Comparison of ENCODE assay signal across 14 cellular contexts in genomic region chr4:169253904-169254303, GRCh38. TPM values are rescaled to one million over a fixed set of nuclear protein-coding genes. Genes with fewer than 3 reads are reported as not detected.
DNase-seq lines count a peak whose midpoint lies in the region; ATAC-seq and TF ChIP-seq lines count a peak whose summit lies in the region.
"Had no signal": no experiment of that assay in that cellular context is flagged by ENCODE, and none has a peak within 500 bp of the region (broad histone marks: within the 10 kb centered on the region; RNA-seq: fewer than 3 reads in every experiment).

No MANE protein-coding gene starts in this region.

- DNase-seq in Caco-2: no peak
- DNase-seq in colonic mucosa: no peak
- DNase-seq in osteoblast (ENCODE audit: insufficient read length, low spot score, missing footprints): no peak
- DNase-seq in HPDE6-E6E7 (ENCODE audit: extremely low spot score): no peak
- DNase-seq: activated T-cell treated with anti-CD3 and anti-CD28 coated beads for 4 hours; NCI-H345; nephron progenitor cell; stimulated activated CD4-positive, alpha-beta T cell treated with anti-CD3 and anti-CD28 coated beads, Interleukin-15, amount 100 ng/mL, for 24 hours had no signal

- peaks cover 4% of the 10 kb centered on the region for H3K36me3 Mint-ChIP-seq in Caco-2 (ENCODE audit: insufficient read depth, unreplicated experiment)

- peak overlapping the region; percentile 43 for H3K27ac Mint-ChIP-seq in Caco-2 (ENCODE audit: unreplicated experiment)
- H3K27ac Mint-ChIP-seq: nephron progenitor cell had no signal

- H3K9me3 Mint-ChIP-seq in Caco-2 (ENCODE audit: unreplicated experiment): no peaks in the 10 kb centered on the region

- ATAC-seq in HG02588 (IDR thresholded peaks at IDR 0.05; ENCODE audit: unreplicated experiment) (no peak), GM18858 (IDR thresholded peaks at IDR 0.05; ENCODE audit: unreplicated experiment) (no peak), HG02884 (IDR thresholded peaks at IDR 0.05; ENCODE audit: unreplicated experiment) (no peak)

- H3K4me2 ChIP-seq in osteoblast (ENCODE audit: insufficient read depth, low read length): peak overlapping the region; percentile 59

- H4K20me1 ChIP-seq in osteoblast (ENCODE audit: insufficient read depth, low read length): peaks cover 74% of the 10 kb centered on the region

- TF ChIP-seq EP300 in Ishikawa (IDR thresholded peaks at IDR 0.05; ENCODE audit: borderline replicate concordance): no peak

- CTCF ChIA-PET in Caco-2 (lab: Charles Lee): interaction anchor here (0.6 kb wide), 1 partner anchor 236 kb away, joined by 3 read pairs; no protein-coding TSS in a partner anchor

- H3K4me1 Mint-ChIP-seq in Caco-2 (ENCODE audit: low read depth, unreplicated experiment): peaks cover 73% of the 10 kb centered on the region

- H3K27ac ChIP-seq in colonic mucosa: peak overlapping the region; percentile 74
- peak overlapping the region; percentile 85 for H3K27ac ChIP-seq in osteoblast (ENCODE audit: low read depth, low read length)
- H3K27ac ChIP-seq: adrenal gland, RWPE1 had no signal

- no peaks in the 10 kb centered on the region for H3K27me3 ChIP-seq in Caco-2 (replicated peaks; ENCODE audit: control insufficient read depth, insufficient read depth, low read length)
- no peaks in the 10 kb centered on the region for H3K27me3 ChIP-seq in colonic mucosa
- no peaks in the 10 kb centered on the region for H3K27me3 ChIP-seq in osteoblast (ENCODE audit: insufficient read depth, low read length)
- H3K27me3 ChIP-seq: adrenal gland had no signal

- TF ChIP-seq CTCF in Caco-2 (IDR thresholded peaks at IDR 0.05; ENCODE audit: insufficient read depth in 1 of 2, low read depth in 1 of 2, low read length in 1 of 2, severe bottlenecking in 1 of 2, unreplicated experiment in 1 of 2) (no peak), colonic mucosa (IDR thresholded peaks at IDR 0.05) (no peak), osteoblast (IDR thresholded peaks at IDR 0.05; ENCODE audit: extremely low read depth, low read depth, low read length) (no peak)

- peaks cover 94% of the 10 kb centered on the region for H3K4me1 ChIP-seq in Caco-2
- H3K4me1 ChIP-seq in colonic mucosa: peaks cover 17% of the 10 kb centered on the region
- H3K4me1 ChIP-seq in osteoblast (ENCODE audit: insufficient read depth, low read length): peaks cover 99% of the 10 kb centered on the region

- H3K79me2 ChIP-seq in osteoblast (ENCODE audit: insufficient read depth, low read length): peaks cover 90% of the 10 kb centered on the region

- H3K36me3 ChIP-seq in Caco-2 (ENCODE audit: control insufficient read depth, insufficient read depth, low read length) (no peaks in the 10 kb centered on the region), colonic mucosa (no peaks in the 10 kb centered on the region), osteoblast (ENCODE audit: insufficient read depth, low read length) (peaks cover 12% of the 10 kb centered on the region)
- H3K36me3 ChIP-seq: adrenal gland had no signal

- POLR2A ChIA-PET in Caco-2 (lab: Charles Lee): interaction anchor here (0.6 kb wide), 2 partner anchors 16 to 112 kb away, joined by 3 to 4 read pairs; no protein-coding TSS in a partner anchor

- intact Hi-C loops in Caco-2 (cut with micrococcal nuclease; ENCODE audit: unreplicated experiment) (no loop called here), colonic mucosa (cut with DNase I) (no loop called here)

- TF ChIP-seq RAD21 in Ishikawa (IDR thresholded peaks at IDR 0.05; ENCODE audit: low read depth): no peak

- no peak overlapping the region for H3K4me3 ChIP-seq in Caco-2 (ENCODE audit: low read depth, low read length)
- H3K4me3 ChIP-seq in colonic mucosa: no peak overlapping the region
- H3K4me3 ChIP-seq in osteoblast (ENCODE audit: insufficient read depth, low read length): peak overlapping the region; percentile 37
- H3K4me3 ChIP-seq: adrenal gland had no signal

- BruUV-seq in Caco-2 (replicated peaks; lab: Mats Ljungman, UMichigan): no TSS peak

- H3K9me3 ChIP-seq in Caco-2 (no peaks in the 10 kb centered on the region), colonic mucosa (no peaks in the 10 kb centered on the region), osteoblast (ENCODE audit: low read depth, low read length) (no peaks in the 10 kb centered on the region)
- H3K9me3 ChIP-seq: adrenal gland had no signal

- H3K27me3 Mint-ChIP-seq in Caco-2 (ENCODE audit: insufficient read depth, unreplicated experiment): no peaks in the 10 kb centered on the region

- no peak overlapping the region for H2AFZ ChIP-seq in osteoblast (ENCODE audit: low read length)

- no peak overlapping the region for H3K4me3 Mint-ChIP-seq in Caco-2 (ENCODE audit: unreplicated experiment)

- no peak overlapping the region for H3K9ac ChIP-seq in colonic mucosa (ENCODE audit: low read depth in 2 of 2, low read length in 2 of 2)

TF ChIP-seq in Ishikawa, 13 proteins besides CTCF, POLR2A, EP300 and RAD21:
- 0 out of 2 replicates have a peak, but pooled peaks have one; percentile 29 for TF ChIP-seq TEAD4 (IDR thresholded peaks at IDR 0.05)
- TF ChIP-seq YY1 (IDR thresholded peaks at IDR 0.05; ENCODE audit: low read depth): no peak

RNA-seq across cellular contexts. Expression of gene SH3RF1, which starts 16.9 kb away (rescaled TPM):
- total RNA-seq in Caco-2 (2022) (25.1 and 28.1 TPM in 2 replicates), colonic mucosa (10 to 100 TPM; 50.2 to 77.1 TPM), osteoblast (33.0 and 37.6 TPM in 2 replicates)
